8 cellular contexts compared by ENCODE assay signal in genomic region chr2:68031546-68032160, GRCh38. TPM values are rescaled to one million over a fixed set of nuclear protein-coding genes. Genes with fewer than 3 reads are reported as not detected.
DNase-seq lines count a peak whose midpoint lies in the region; ATAC-seq and TF ChIP-seq lines count a peak whose summit lies in the region.

No MANE protein-coding gene starts in this region.

- peak; percentile 50 for TF ChIP-seq CTCF in SU-DHL-6 (IDR thresholded peaks at IDR 0.05; ENCODE audit: insufficient read depth, low read length, poor library complexity, severe bottlenecking)
- TF ChIP-seq CTCF in foreskin keratinocyte (conservative IDR thresholded peaks at IDR 0.05): peak; percentile 91
- TF ChIP-seq CTCF in gastrocnemius medialis (IDR thresholded peaks at IDR 0.05 in 4 of 5, conservative IDR thresholded peaks at IDR 0.05 in 1 of 5): peak; percentile 22 to 60 (median 52)

- no peaks in the 10 kb centered on the region for H3F3A ChIP-seq in SU-DHL-6 (ENCODE audit: insufficient read depth)

- H3K9me3 ChIP-seq in right cardiac atrium (ENCODE audit: control insufficient read depth, low read length): no peaks in the 10 kb centered on the region
- H3K9me3 ChIP-seq in SU-DHL-6 (ENCODE audit: insufficient read depth, low read length): no peaks in the 10 kb centered on the region
- no peaks in the 10 kb centered on the region for H3K9me3 ChIP-seq in gastrocnemius medialis

- no peak for TF ChIP-seq POLR2A in gastrocnemius medialis (IDR thresholded peaks at IDR 0.05)

- no peak overlapping the region for H3K9ac ChIP-seq in SU-DHL-6 (ENCODE audit: low read length)

- intact Hi-C loops in Right ventricle myocardium superior (cut with DNase I): no loop called here
- intact Hi-C loops in right cardiac atrium (cut with DNase I): loop anchor here in 1 of 4 donors (10.0 kb wide), 1 partner anchor 177 kb away; no protein-coding TSS in a partner anchor
- intact Hi-C loops in gastrocnemius medialis (cut with DNase I; ENCODE audit: low total_unique reads): no loop called here

- H3K27ac ChIP-seq in right cardiac atrium (ENCODE audit: low read length) (no peak overlapping the region), SU-DHL-6 (ENCODE audit: low read depth, low read length) (no peak overlapping the region), foreskin keratinocyte (no peak overlapping the region), gastrocnemius medialis (no peak overlapping the region)

- CTCF ChIA-PET in HEK293T (lab: Yijun Ruan, JAX): interaction anchor here (0.7 to 1.1 kb wide), 3 partner anchors 31 to 133 kb away, joined by 3 to 4 read pairs (median 3); partner anchors contain the start of gene C1D

- no peak overlapping the region for H2AFZ ChIP-seq in SU-DHL-6 (ENCODE audit: low read depth, low read length, severe bottlenecking)

- no peaks in the 10 kb centered on the region for H4K20me1 ChIP-seq in SU-DHL-6 (ENCODE audit: low read depth, low read length)

- no peaks in the 10 kb centered on the region for H3K79me2 ChIP-seq in SU-DHL-6 (ENCODE audit: insufficient read depth, low read length)

- no peak overlapping the region for H3K4me3 ChIP-seq in right cardiac atrium (ENCODE audit: low read length)
- no peak overlapping the region for H3K4me3 ChIP-seq in SU-DHL-6 (ENCODE audit: insufficient read depth, low read length, poor library complexity, severe bottlenecking)
- no peak overlapping the region for H3K4me3 ChIP-seq in gastrocnemius medialis

- no peaks in the 10 kb centered on the region for H3K9me2 ChIP-seq in SU-DHL-6 (replicated peaks; ENCODE audit: insufficient read depth, low read length)

- H3K4me2 ChIP-seq in SU-DHL-6 (ENCODE audit: low read depth, low read length, poor library complexity, severe bottlenecking): no peak overlapping the region

- ATAC-seq in Right ventricle myocardium superior (ENCODE audit: poor library complexity) (peak; percentile 41), right cardiac atrium (no peak), foreskin keratinocyte (no peak), gastrocnemius medialis (no peak)

- in situ Hi-C loops in gastrocnemius medialis (cut with MboI; ENCODE audit: low sequenced_read_pairs in 4 of 4): loop anchor here in 1 of 4 donors (25.0 kb wide), 1 partner anchor 1594 kb away; the partner anchor contains the start of gene MEIS1

- no peaks in the 10 kb centered on the region for H3K4me1 ChIP-seq in right cardiac atrium (ENCODE audit: control insufficient read depth, insufficient read depth, low read length)
- peaks cover 17% of the 10 kb centered on the region for H3K4me1 ChIP-seq in foreskin keratinocyte
- H3K4me1 ChIP-seq in gastrocnemius medialis: peaks cover 0 to 5% of the 10 kb centered on the region in 2 donors

- DNase-seq in Right ventricle myocardium superior: no peak
- DNase-seq in right cardiac atrium: no peak
- peak; percentile 27 for DNase-seq in HEK293T (ENCODE audit: extremely low spot score)
- peak; percentile 62 for DNase-seq in NCI-H128 (lab: John Stamatoyannopoulos, UW; ENCODE audit: unreplicated experiment)
- peak; percentile 21 to 63 for DNase-seq in foreskin keratinocyte
- no peak for DNase-seq in gastrocnemius medialis
- no peak for DNase-seq in T-helper 9 cell

- POLR2A ChIA-PET in HEK293T (lab: Yijun Ruan, JAX): no interaction called here

- WGBS in right cardiac atrium: 44% methylated on average over 2 of the region's 2 CpGs

- no peaks in the 10 kb centered on the region for H3K36me3 ChIP-seq in SU-DHL-6 (ENCODE audit: low read length)
- no peaks in the 10 kb centered on the region for H3K36me3 ChIP-seq in gastrocnemius medialis

- no peaks in the 10 kb centered on the region for H3K27me3 ChIP-seq in right cardiac atrium (ENCODE audit: control insufficient read depth, insufficient read depth)
- no peaks in the 10 kb centered on the region for H3K27me3 ChIP-seq in SU-DHL-6 (ENCODE audit: low read length)
- H3K27me3 ChIP-seq in foreskin keratinocyte: no peaks in the 10 kb centered on the region
- no peaks in the 10 kb centered on the region for H3K27me3 ChIP-seq in gastrocnemius medialis

TF ChIP-seq in HEK293T, 16 proteins besides CTCF, POLR2A, EP300 and RAD21:
- TF ChIP-seq L3MBTL2 (conservative IDR thresholded peaks at IDR 0.05): no peak
- peak; percentile 49 for TF ChIP-seq PKNOX1 (IDR thresholded peaks at IDR 0.05)

RNA-seq across cellular contexts. Expression of gene C1D, which starts 31.2 kb away (rescaled TPM):
- 13.7 TPM for total RNA-seq in Right ventricle myocardium superior
- 10 to 100 TPM; 13.5 to 20.9 (median 17.3) TPM for total RNA-seq in right cardiac atrium
- 21.2 TPM for polyA plus RNA-seq in right cardiac atrium
- total RNA-seq in foreskin keratinocyte: 23.9 and 26.5 TPM in 2 replicates
- polyA plus RNA-seq in foreskin keratinocyte: 22.1 and 26.2 TPM in 2 replicates
- 10 to 100 TPM; 29.7 to 57.3 (median 41.4) TPM for total RNA-seq in gastrocnemius medialis

Comparison
In these comparisons a context has a peak if more than half of its experiments do, and no peak if none do; other contexts are left out.
1. DNase-seq: peak in HEK293T (single experiment), NCI-H128 (single experiment) and foreskin keratinocyte (2 of 2); none in Right ventricle myocardium superior (single experiment), right cardiac atrium (0 of 3), gastrocnemius medialis (0 of 2) and T-helper 9 cell (single experiment).
2. Peak in every context shown above with its lines, with median percentiles within 50 percentile points of each other: CTCF ChIP-seq.